In the genomic region with DNA sequence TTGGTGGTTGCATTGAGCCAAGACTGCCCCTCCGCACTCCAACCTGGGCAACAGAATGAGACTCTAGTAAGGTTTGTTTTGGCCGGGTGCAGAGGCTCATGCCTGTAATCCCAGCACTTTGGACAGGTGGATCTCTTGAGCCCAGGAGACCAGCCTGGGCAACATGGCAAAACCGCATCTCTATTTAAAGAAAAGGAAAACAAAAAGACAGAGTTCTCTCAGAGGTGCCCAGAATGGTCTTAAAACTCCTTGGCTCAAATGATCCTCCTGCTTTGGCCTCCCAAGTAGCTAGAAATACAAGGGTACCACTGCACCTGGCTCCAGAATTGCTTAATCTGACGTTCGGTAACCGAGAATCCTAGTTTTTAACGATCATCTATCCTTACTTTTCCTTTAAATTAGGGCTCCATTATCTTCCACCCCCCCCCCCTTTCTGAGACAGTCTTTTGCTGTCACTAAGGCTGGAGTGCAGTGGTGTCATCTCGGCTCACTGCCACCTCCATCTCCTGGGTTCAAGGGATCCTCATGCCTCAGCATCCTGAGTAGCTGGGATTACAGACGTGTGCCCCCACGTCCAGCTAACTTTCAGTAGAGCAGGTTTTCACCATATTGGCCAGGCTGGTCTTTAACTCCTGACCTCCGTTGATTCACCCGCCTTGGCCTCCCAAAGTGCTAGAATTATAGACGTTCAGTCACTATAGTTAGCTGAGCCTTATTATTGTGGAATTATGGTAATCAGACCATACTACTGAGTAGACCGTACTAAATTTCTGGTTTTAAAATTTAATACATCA, we compare ENCODE assay signal across 1 cellular context.
TF ChIP-seq lines count a peak whose summit lies in the region.

No MANE protein-coding gene starts in this region.

TF ChIP-seq in HepG2, 621 proteins besides CTCF, POLR2A, EP300 and RAD21:
- no peak for TF ChIP-seq HCFC1 (IDR thresholded peaks at IDR 0.05; ENCODE audit: low read depth, low read length)
- no peak for TF ChIP-seq FOXP1 (IDR thresholded peaks at IDR 0.05)
- TF ChIP-seq FOXP1 (CRISPR knock-in tag; IDR thresholded peaks at IDR 0.05) = no peak
- TF ChIP-seq SAFB2 (CRISPR knock-in tag; IDR thresholded peaks at IDR 0.05; ENCODE audit: borderline replicate concordance, low read depth) = 0 out of 2 replicates have a peak, but pooled peaks have one; percentile 26
- peak; percentile 60; the same call in 1 of the 2 replicates for TF ChIP-seq RBFOX2 (IDR thresholded peaks at IDR 0.05; ENCODE audit: low read depth, low read length)
- TF ChIP-seq, protein P1, sequence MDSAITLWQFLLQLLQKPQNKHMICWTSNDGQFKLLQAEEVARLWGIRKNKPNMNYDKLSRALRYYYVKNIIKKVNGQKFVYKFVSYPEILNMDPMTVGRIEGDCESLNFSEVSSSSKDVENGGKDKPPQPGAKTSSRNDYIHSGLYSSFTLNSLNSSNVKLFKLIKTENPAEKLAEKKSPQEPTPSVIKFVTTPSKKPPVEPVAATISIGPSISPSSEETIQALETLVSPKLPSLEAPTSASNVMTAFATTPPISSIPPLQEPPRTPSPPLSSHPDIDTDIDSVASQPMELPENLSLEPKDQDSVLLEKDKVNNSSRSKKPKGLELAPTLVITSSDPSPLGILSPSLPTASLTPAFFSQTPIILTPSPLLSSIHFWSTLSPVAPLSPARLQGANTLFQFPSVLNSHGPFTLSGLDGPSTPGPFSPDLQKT (CRISPR knock-in tag; IDR thresholded peaks at IDR 0.05; ENCODE audit: borderline replicate concordance) = no peak
- TF ChIP-seq ZSCAN12 (CRISPR knock-in tag; IDR thresholded peaks at IDR 0.05) = no peak
- TF ChIP-seq SNAPC5 (CRISPR knock-in tag; IDR thresholded peaks at IDR 0.05; ENCODE audit: borderline replicate concordance) = no peak
- TF ChIP-seq ZNF605 (CRISPR knock-in tag; IDR thresholded peaks at IDR 0.05) = 0 out of 2 replicates have a peak, but pooled peaks have one; percentile 23
